In the genomic region with DNA sequence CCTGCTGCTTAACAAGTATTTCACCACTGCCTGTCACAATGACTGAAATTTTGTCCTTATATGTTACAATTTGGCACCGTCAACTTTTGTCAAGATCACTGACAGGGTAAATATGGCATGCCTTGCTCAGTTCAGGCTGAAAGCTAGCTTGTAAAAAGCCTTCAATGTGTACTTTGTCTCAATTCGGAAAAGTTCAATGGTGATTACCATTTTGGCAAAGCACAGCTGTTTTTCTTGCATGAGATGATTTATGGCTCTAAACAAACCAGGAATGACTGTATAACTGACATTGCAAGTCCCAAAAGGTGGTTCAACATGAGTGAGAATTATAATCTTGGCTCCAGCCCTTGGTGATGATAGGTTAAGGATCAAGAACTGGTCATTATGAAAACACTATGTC, we compare ENCODE assay signal across 25 cellular contexts.
"Had no signal": no experiment of that assay in that cellular context is flagged by ENCODE, and none has a peak within 500 bp of the region (broad histone marks: within the 10 kb centered on the region; RNA-seq: fewer than 3 reads in every experiment).

No MANE protein-coding gene starts in this region.

- H3K27ac ChIP-seq: brain microvascular endothelial cell, cardiac muscle cell had no signal

- ATAC-seq: activated naive CD4-positive, alpha-beta T cell treated with anti-CD3 and anti-CD28 coated beads, Interleukin-2, amount 50 U/mL, for 72 hours; activated naive CD8-positive, alpha-beta T cell treated with anti-CD3 and anti-CD28 coated beads, Interleukin-2, amount 50 U/mL, for 24 hours; activated T-cell treated with anti-CD3 and anti-CD28 coated beads, Interleukin-2, amount 50 U/mL, for 4 hours; PC-3; T-helper 17 cell had no signal

- H3K27me3 ChIP-seq: brain microvascular endothelial cell, cardiac muscle cell had no signal

- H3K36me3 ChIP-seq: brain microvascular endothelial cell, cardiac muscle cell had no signal

- DNase-seq: activated B cell treated with CpG ODN at 0.5 μM for 24 hours; activated CD4-positive, alpha-beta memory T cell treated with anti-CD3 and anti-CD28 coated beads for 36 hours; activated CD4-positive, alpha-beta T cell treated with anti-CD3 and anti-CD28 coated beads, Interleukin-2, amount 10 ng/mL, durations not matched to agents 7 days and 5 days; activated CD8-positive, alpha-beta memory T cell treated with anti-CD3 and anti-CD28 coated beads for 24 hours; activated effector memory CD4-positive, alpha-beta T cell treated with anti-CD3 and anti-CD28 coated beads, Interleukin-2, amount 50 U/mL, for 16 hours; activated naive CD4-positive, alpha-beta T cell treated with Interleukin-2 at 50 U/mL for 16 hours; activated naive CD8-positive, alpha-beta T cell treated with anti-CD3 and anti-CD28 coated beads, Interleukin-2, amount 50 U/mL, for 24 hours; activated T-cell treated with anti-CD3 and anti-CD28 coated beads, Interleukin-2, amount 50 U/mL, for 4 hours; amygdala; brain microvascular endothelial cell; Kasumi-1; KBM-7; NCI-H1048; NCI-H1417 treated with DMSO at 0.1 percent for 48 hours; NCI-H187; NCI-H2171; NCI-H2227 treated with DMSO at 0.1 percent for 48 hours; NCI-H446 treated with DMSO at 0.1 percent for 48 hours; NCI-H524 treated with DMSO at 0.1 percent for 48 hours; PC-3; SHP77 treated with DMSO at 0.1 percent for 48 hours; T-helper 17 cell; T-helper 9 cell had no signal

- H3K4me3 ChIP-seq: cardiac muscle cell had no signal
